34 cellular contexts compared by ENCODE assay signal in the genomic region with DNA sequence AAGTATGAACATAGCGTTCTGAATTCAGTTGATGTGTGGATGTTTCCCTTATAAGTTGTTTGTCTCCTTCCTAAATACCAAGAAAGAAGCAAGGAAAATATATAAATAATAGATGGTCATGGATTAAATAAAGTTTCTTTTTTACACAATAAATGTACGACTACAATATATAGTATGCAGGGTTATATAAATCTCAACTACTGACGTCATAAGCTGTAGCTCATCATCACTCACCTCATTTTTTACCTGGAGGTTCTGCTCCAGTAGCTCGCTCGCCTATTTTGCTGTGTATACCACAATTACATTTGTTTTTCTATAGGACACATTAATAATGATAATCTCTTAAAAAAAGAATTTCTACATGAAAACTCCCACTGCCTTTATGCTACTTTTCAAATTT.
"Had no signal": no experiment of that assay in that cellular context is flagged by ENCODE, and none has a peak within 500 bp of the region (broad histone marks: within the 10 kb centered on the region; RNA-seq: fewer than 3 reads in every experiment).

No MANE protein-coding gene starts in this region.

- H3K27ac ChIP-seq: adrenal gland, ascending aorta, body of pancreas, brain microvascular endothelial cell, breast epithelium, cardiac muscle cell had no signal

- H3K4me1 ChIP-seq: adrenal gland, ascending aorta, body of pancreas, breast epithelium had no signal

- ATAC-seq: activated naive CD4-positive, alpha-beta T cell treated with anti-CD3 and anti-CD28 coated beads, Interleukin-2, amount 50 U/mL, for 72 hours; activated naive CD8-positive, alpha-beta T cell treated with anti-CD3 and anti-CD28 coated beads, Interleukin-2, amount 50 U/mL, for 24 hours; activated T-cell treated with anti-CD3 and anti-CD28 coated beads, Interleukin-2, amount 50 U/mL, for 4 hours; activated T-cell treated with anti-CD3 and anti-CD28 coated beads, Interleukin-2, amount 50 U/mL, for 72 hours; activated T-helper 17 cell treated with anti-CD3 and anti-CD28 coated beads, Interleukin-2, amount 50 U/mL, for 72 hours; body of pancreas had no signal

- DNase-seq: activated effector memory CD4-positive, alpha-beta T cell treated with anti-CD3 and anti-CD28 coated beads, Interleukin-2, amount 50 U/mL, for 16 hours; activated effector memory CD4-positive, alpha-beta T cell treated with Interleukin-2 at 50 U/mL for 16 hours; activated gamma-delta T cell; activated gamma-delta T cell treated with Interleukin-2 at 50 U/mL for 16 hours; activated naive CD4-positive, alpha-beta T cell; activated naive CD4-positive, alpha-beta T cell treated with anti-CD3 and anti-CD28 coated beads for 36 hours; activated naive CD4-positive, alpha-beta T cell treated with anti-CD3 and anti-CD28 coated beads, Interleukin-2, amount 10 ng/mL, durations not matched to agents 7 days and 5 days; activated naive CD4-positive, alpha-beta T cell treated with anti-CD3 and anti-CD28 coated beads, Interleukin-2, amount 50 U/mL, for 16 hours; activated naive CD4-positive, alpha-beta T cell treated with Interleukin-2 at 50 U/mL for 16 hours; activated naive CD8-positive, alpha-beta T cell treated with anti-CD3 and anti-CD28 coated beads for 36 hours; activated naive CD8-positive, alpha-beta T cell treated with anti-CD3 and anti-CD28 coated beads, Interleukin-2, amount 10 ng/mL, durations not matched to agents 7 days and 5 days; activated naive CD8-positive, alpha-beta T cell treated with anti-CD3 and anti-CD28 coated beads, Interleukin-2, amount 50 U/mL, for 24 hours; activated T-cell treated with anti-CD3 and anti-CD28 coated beads, Interleukin-2, amount 50 U/mL, for 1 hour; activated T-cell treated with anti-CD3 and anti-CD28 coated beads, Interleukin-2, amount 50 U/mL, for 24 hours; activated T-cell treated with anti-CD3 and anti-CD28 coated beads, Interleukin-2, amount 50 U/mL, for 4 hours; activated T-cell treated with anti-CD3 and anti-CD28 coated beads, Interleukin-2, amount 50 U/mL, for 48 hours; activated T-cell treated with anti-CD3 and anti-CD28 coated beads, Interleukin-2, amount 50 U/mL, for 72 hours; adrenal gland; amniotic stem cell; amygdala; anterior cingulate cortex; aorta; body of pancreas; brain microvascular endothelial cell; caudate nucleus; central memory CD4-positive, alpha-beta T cell; cerebellar nuclear complex had no signal

- H3K36me3 ChIP-seq: adrenal gland, ascending aorta, brain microvascular endothelial cell, breast epithelium, cardiac muscle cell had no signal

- FAIRE-seq: astrocyte, bronchial epithelial cell had no signal

- H3K27me3 ChIP-seq: adrenal gland, ascending aorta, body of pancreas, brain microvascular endothelial cell, breast epithelium, cardiac muscle cell had no signal

- H3K4me3 ChIP-seq: adrenal gland, ascending aorta, body of pancreas, breast epithelium, cardiac muscle cell had no signal

- H3K9me3 ChIP-seq: ascending aorta, body of pancreas, breast epithelium had no signal
